In genomic region chr14:94010625-94011024, GRCh38 we compare ENCODE assay signal across 26 cellular contexts. TPM values are rescaled to one million over a fixed set of nuclear protein-coding genes. Genes with fewer than 3 reads are reported as not detected.
"Had no signal": no experiment of that assay in that cellular context is flagged by ENCODE, and none has a peak within 500 bp of the region (broad histone marks: within the 10 kb centered on the region; RNA-seq: fewer than 3 reads in every experiment).

No MANE protein-coding gene starts in this region.

- H3K9ac ChIP-seq: SK-N-SH had no signal

- H3K27ac Mint-ChIP-seq: activated naive CD8-positive, alpha-beta T cell treated with anti-CD3 and anti-CD28 coated beads, Interleukin-2, amount 50 U/mL, for 24 hours had no signal

- H3K4me1 ChIP-seq: ascending aorta, body of pancreas had no signal

- H3K4me3 Mint-ChIP-seq: activated CD8-positive, alpha-beta memory T cell treated with anti-CD3 and anti-CD28 coated beads, Interleukin-2, amount 10 ng/mL, durations not matched to agents 7 days and 5 days; activated naive CD8-positive, alpha-beta T cell treated with anti-CD3 and anti-CD28 coated beads, Interleukin-2, amount 50 U/mL, for 24 hours; activated T-cell treated with anti-CD3 and anti-CD28 coated beads, Interleukin-2, amount 50 U/mL, for 4 hours had no signal

- H3K27me3 ChIP-seq: ascending aorta, body of pancreas, SJCRH30 had no signal

- DNase-seq: activated CD4-positive, alpha-beta T cell treated with anti-CD3 and anti-CD28 coated beads for 4 hours; activated CD4-positive, alpha-beta T cell treated with anti-CD3 and anti-CD28 coated beads, Interleukin-2, amount 50 U/mL, for 4 hours; activated CD8-positive, alpha-beta memory T cell treated with anti-CD3 and anti-CD28 coated beads, Interleukin-2, amount 10 ng/mL, durations not matched to agents 7 days and 5 days; activated gamma-delta T cell; activated naive CD4-positive, alpha-beta T cell treated with anti-CD3 and anti-CD28 coated beads, Interleukin-2, amount 50 U/mL, for 16 hours; activated naive CD8-positive, alpha-beta T cell treated with anti-CD3 and anti-CD28 coated beads, Interleukin-2, amount 50 U/mL, for 24 hours; activated T-cell treated with anti-CD3 and anti-CD28 coated beads, Interleukin-2, amount 50 U/mL, for 4 hours; body of pancreas; central memory CD4-positive, alpha-beta T cell; Karpas-422; NCI-H1436 treated with DMSO at 0.1 percent for 48 hours; NCI-H187; NCI-H2081; NCI-H446; NCI-H524; OCI-M1; Right ventricle myocardium superior; SJCRH30; SK-N-SH; T-helper 1 cell had no signal

- H3K36me3 ChIP-seq: ascending aorta, SJCRH30 had no signal

- H3K27ac ChIP-seq: ascending aorta, body of pancreas, RWPE1, SJCRH30 had no signal

- H3K9me3 Mint-ChIP-seq: activated naive CD8-positive, alpha-beta T cell treated with anti-CD3 and anti-CD28 coated beads, Interleukin-2, amount 50 U/mL, for 24 hours; activated T-cell treated with anti-CD3 and anti-CD28 coated beads, Interleukin-2, amount 50 U/mL, for 4 hours; activated T-helper 17 cell treated with anti-CD3 and anti-CD28 coated beads, Interleukin-2, amount 50 U/mL, for 72 hours; T-helper 2 cell treated with Interferon-gamma antibody and Interleukin-4, amounts not matched to agents 5 μg/mL and 100 μg/mL, for 36 hours had no signal

- H3K27me3 Mint-ChIP-seq: activated T-helper 17 cell treated with anti-CD3 and anti-CD28 coated beads, Interleukin-2, amount 50 U/mL, for 72 hours had no signal

- H3K36me3 Mint-ChIP-seq: activated CD8-positive, alpha-beta memory T cell treated with anti-CD3 and anti-CD28 coated beads, Interleukin-2, amount 10 ng/mL, durations not matched to agents 7 days and 5 days had no signal

- H3K4me3 ChIP-seq: ascending aorta, body of pancreas, SJCRH30 had no signal

- H3K9me3 ChIP-seq: ascending aorta, body of pancreas, SJCRH30, SK-N-SH had no signal

- ATAC-seq: activated CD8-positive, alpha-beta memory T cell treated with anti-CD3 and anti-CD28 coated beads, Interleukin-2, amount 10 ng/mL, durations not matched to agents 7 days and 5 days; activated T-helper 17 cell treated with anti-CD3 and anti-CD28 coated beads, Interleukin-2, amount 50 U/mL, for 72 hours; body of pancreas; Panc1 had no signal

RNA-seq across cellular contexts. Expression of gene CCDC197, which starts 13.5 kb away (rescaled TPM):
- total RNA-seq: ascending aorta, body of pancreas, bronchial epithelial cell, SJCRH30 had no signal
